Comparison of ENCODE assay signal across 1 cellular context in genomic region chr1:30817083-30817450, GRCh38.
TF ChIP-seq lines count a peak whose summit lies in the region.

No MANE protein-coding gene starts in this region.

TF ChIP-seq in SK-N-SH, 30 proteins besides CTCF, POLR2A, EP300 and RAD21 (continued from another document):
- TF ChIP-seq NFIC (IDR thresholded peaks at IDR 0.05; ENCODE audit: borderline replicate concordance) (no peak), ZBTB33 (IDR thresholded peaks at IDR 0.05; ENCODE audit: borderline replicate concordance, low read depth) (no peak), USF1 (IDR thresholded peaks at IDR 0.05; ENCODE audit: borderline replicate concordance, low read depth) (no peak), FOSL2 (IDR thresholded peaks at IDR 0.05; ENCODE audit: borderline replicate concordance, low read depth) (no peak), FOXJ3 (CRISPR knock-in tag; IDR thresholded peaks at IDR 0.05) (no peak), MAX (IDR thresholded peaks at IDR 0.05; ENCODE audit: low read depth) (no peak), MXI1 (IDR thresholded peaks at IDR 0.05; ENCODE audit: low read depth, low read length) (no peak), MEF2A (IDR thresholded peaks at IDR 0.05; ENCODE audit: borderline replicate concordance, low read depth) (no peak), POLR2AphosphoS5 (IDR thresholded peaks at IDR 0.05; ENCODE audit: low read depth, low read length) (no peak), ELF1 (IDR thresholded peaks at IDR 0.05) (no peak)
